ENCODE assay signal across 21 cellular contexts in genomic region chr2:54879037-54879436, GRCh38.
DNase-seq lines count a peak whose midpoint lies in the region; ATAC-seq, FAIRE-seq and TF ChIP-seq lines count a peak whose summit lies in the region.
"Had no signal": no experiment of that assay in that cellular context is flagged by ENCODE, and none has a peak within 500 bp of the region (broad histone marks: within the 10 kb centered on the region; RNA-seq: fewer than 3 reads in every experiment).

No MANE protein-coding gene starts in this region.

- WGBS in HepG2 (ENCODE audit: low lambda C conversion rate), result 95% methylated on average over 5 of the region's 5 CpGs
- 83% methylated on average over 5 of the region's 5 CpGs for WGBS in right lobe of liver (ENCODE audit: insufficient coverage, low coverage, low lambda C conversion rate, missing lambda C conversion rate)
- no CpG with 5 or more reads among the region's 5 CpGs for WGBS in mesendoderm (ENCODE audit: extremely low coverage, insufficient coverage, low lambda C conversion rate)
- no CpG with 5 or more reads among the region's 5 CpGs for WGBS in trophoblast cell (ENCODE audit: extremely low coverage, insufficient coverage, insufficient read length)

- H3K27ac ChIP-seq in HepG2 (ENCODE audit: extremely low read length, insufficient read depth, low read length) (no peak overlapping the region), right lobe of liver (no peak overlapping the region), WERI-Rb-1 (peak overlapping the region; percentile 77), mesendoderm (ENCODE audit: low read depth, low read length) (no peak overlapping the region), trophoblast cell (ENCODE audit: low read depth, low read length) (no peak overlapping the region)

- no peaks in the 10 kb centered on the region for H3K79me2 ChIP-seq in HepG2 (ENCODE audit: insufficient read depth, low read length)
- H3K79me2 ChIP-seq in mesendoderm (ENCODE audit: control insufficient read depth, insufficient read depth, low read length), result no peaks in the 10 kb centered on the region
- no peaks in the 10 kb centered on the region for H3K79me2 ChIP-seq in trophoblast cell (ENCODE audit: control insufficient read depth, insufficient read depth, low read length, poor library complexity)

- no peak for TF ChIP-seq POLR2A in HepG2 (IDR thresholded peaks at IDR 0.05; ENCODE audit: insufficient read depth in 1 of 2, low read depth in 2 of 2, low read length in 2 of 2)
- TF ChIP-seq POLR2A in right lobe of liver (IDR thresholded peaks at IDR 0.05), result no peak

- no peak overlapping the region for H2AK5ac ChIP-seq in mesendoderm (ENCODE audit: low read length)
- H2AK5ac ChIP-seq in trophoblast cell (ENCODE audit: low read length), result no peak overlapping the region

- H2AFZ ChIP-seq in HepG2 (ENCODE audit: low read length) (no peak overlapping the region), trophoblast cell (ENCODE audit: insufficient read depth, low read length, poor library complexity) (no peak overlapping the region)

- no peak overlapping the region for H4K12ac ChIP-seq in trophoblast cell (ENCODE audit: low read depth, low read length)

- H3K9me3 ChIP-seq in HepG2 (ENCODE audit: low read length) (no peaks in the 10 kb centered on the region), right lobe of liver (no peaks in the 10 kb centered on the region), WERI-Rb-1 (ENCODE audit: severe bottlenecking) (no peaks in the 10 kb centered on the region), trophoblast cell (ENCODE audit: insufficient read depth, low read depth, low read length) (peaks cover 3% of the 10 kb centered on the region)
- H3K9me3 ChIP-seq: Caco-2 had no signal

- DNase-seq in HepG2 (ENCODE audit: low spot score) (no peak), right lobe of liver (no peak), WERI-Rb-1 (peak; percentile 38), mesendoderm (peak; percentile 5), trophoblast cell (no peak), epidermal melanocyte (ENCODE audit: insufficient read length, low spot score) (no peak)
- no peak for DNase-seq in activated CD8-positive, alpha-beta memory T cell treated with anti-CD3 and anti-CD28 coated beads, Interleukin-2, amount 50 U/mL, for 48 hours
- DNase-seq: Caco-2; CD4-positive, alpha-beta T cell; GOT3; NCI-H1105; NCI-H2107; NCI-H446; NCI-H526 treated with DMSO at 0.1 percent for 48 hours; OCI-M1; RPMI8226; SIG-M5 had no signal

- no peak overlapping the region for H3K56ac ChIP-seq in mesendoderm (ENCODE audit: low read length)

- no peak overlapping the region for H3K9ac ChIP-seq in HepG2 (ENCODE audit: insufficient read depth, low read depth, low read length)
- H3K9ac ChIP-seq in mesendoderm (ENCODE audit: low read length), result no peak overlapping the region
- H3K9ac ChIP-seq in trophoblast cell (ENCODE audit: low read length), result no peak overlapping the region

- H3K18ac ChIP-seq in mesendoderm (ENCODE audit: low read length) (no peak overlapping the region), trophoblast cell (ENCODE audit: low read length) (no peak overlapping the region)

- H3K23ac ChIP-seq in mesendoderm (ENCODE audit: low read length) (no peak overlapping the region), trophoblast cell (ENCODE audit: low read length) (no peak overlapping the region)

- H3K4me3 ChIP-seq in HepG2 (replicated peaks in 1 of 3; ENCODE audit: insufficient read depth in 1 of 3, low read depth in 2 of 3, low read length in 3 of 3) (no peak overlapping the region), right lobe of liver (no peak overlapping the region), WERI-Rb-1 (ENCODE audit: low read depth, low read length) (peak overlapping the region; percentile 54), mesendoderm (ENCODE audit: low read length) (no peak overlapping the region), trophoblast cell (ENCODE audit: low read depth, low read length) (no peak overlapping the region)

- H3K4me2 ChIP-seq in HepG2 (ENCODE audit: low read depth, low read length) (no peak overlapping the region), mesendoderm (ENCODE audit: low read length) (no peak overlapping the region), trophoblast cell (ENCODE audit: low read length) (no peak overlapping the region)

- intact Hi-C loops in HepG2 (cut with micrococcal nuclease; ENCODE audit: unreplicated experiment), result no loop called here
- intact Hi-C loops in right lobe of liver (cut with DNase I), result no loop called here

- CTCF ChIA-PET in HepG2 (lab: Yijun Ruan, JAX; ENCODE audit: low intra/inter-chr PET ratio, low total read pairs), result no interaction called here

- no peak for FAIRE-seq in HepG2 (lab: Jason Lieb, UNC)
- FAIRE-seq: A204.1, GM12891, GM19239 had no signal

- ATAC-seq in HepG2, result no peak
- ATAC-seq in right lobe of liver, result no peak
- ATAC-seq: SK-N-SH treated with all-trans-retinoic acid at 6 μM for 48 hours had no signal

- no peak overlapping the region for H3K4ac ChIP-seq in mesendoderm (ENCODE audit: low read depth, low read length)
- no peak overlapping the region for H3K4ac ChIP-seq in trophoblast cell (ENCODE audit: low read depth, low read length)

- H4K91ac ChIP-seq in trophoblast cell (ENCODE audit: low read depth, low read length), result no peak overlapping the region

- TF ChIP-seq RAD21 in HepG2 (CRISPR knock-in tag; IDR thresholded peaks at IDR 0.05), result no peak

- H3K14ac ChIP-seq in trophoblast cell (ENCODE audit: low read length), result no peak overlapping the region

- H3K79me1 ChIP-seq in mesendoderm (ENCODE audit: low read length) (no peaks in the 10 kb centered on the region), trophoblast cell (ENCODE audit: low read length) (no peaks in the 10 kb centered on the region)

- TF ChIP-seq EP300 in HepG2 (IDR thresholded peaks at IDR 0.05; ENCODE audit: low read depth in 2 of 2, low read length in 2 of 2), result no peak
- no peak for TF ChIP-seq EP300 in HepG2 (CRISPR knock-in tag; IDR thresholded peaks at IDR 0.05; ENCODE audit: borderline replicate concordance)

- no peak overlapping the region for H2BK12ac ChIP-seq in trophoblast cell (ENCODE audit: low read length)

- no peak overlapping the region for H2BK15ac ChIP-seq in mesendoderm (replicated peaks; ENCODE audit: low read depth)

- no peaks in the 10 kb centered on the region for H4K20me1 ChIP-seq in HepG2 (ENCODE audit: insufficient read depth, low read length)

- in situ Hi-C loops in HepG2 (cut with HindIII; ENCODE audit: extremely low pct_ligation_motif_present, low pct_unique_long_range_greater_than_20kb), result no loop called here

- no peak overlapping the region for H4K5ac ChIP-seq in mesendoderm (ENCODE audit: low read length)

- H2BK120ac ChIP-seq in mesendoderm (ENCODE audit: low read depth, low read length) (no peak overlapping the region), trophoblast cell (ENCODE audit: insufficient read depth, low read length, poor library complexity) (no peak overlapping the region)

- TF ChIP-seq CTCF in HepG2 (CRISPR knock-in tag; IDR thresholded peaks at IDR 0.05), result no peak
- TF ChIP-seq CTCF in right lobe of liver (IDR thresholded peaks at IDR 0.05), result no peak
- TF ChIP-seq CTCF in WERI-Rb-1 (IDR thresholded peaks at IDR 0.05; ENCODE audit: low read depth, low read length), result peak; percentile 35

- POLR2A ChIA-PET in HepG2 (lab: Yijun Ruan, JAX), result no interaction called here

- H3K4me1 ChIP-seq in HepG2 (ENCODE audit: insufficient read depth, low read length), result peaks cover 12% of the 10 kb centered on the region
- peaks cover 0 to 5% (median 0%) of the 10 kb centered on the region in 4 donors for H3K4me1 ChIP-seq in right lobe of liver
- no peaks in the 10 kb centered on the region for H3K4me1 ChIP-seq in mesendoderm (ENCODE audit: control insufficient read depth, low read depth, low read length)
- no peaks in the 10 kb centered on the region for H3K4me1 ChIP-seq in trophoblast cell (ENCODE audit: control insufficient read depth in 1 of 2, insufficient read depth in 2 of 2, low read length in 2 of 2)

- H4K8ac ChIP-seq in mesendoderm (ENCODE audit: low read depth, low read length), result no peak overlapping the region
- no peak overlapping the region for H4K8ac ChIP-seq in trophoblast cell (ENCODE audit: low read depth, low read length)

- H3K36me3 ChIP-seq in HepG2 (replicated peaks in 1 of 2; ENCODE audit: control insufficient read depth in 1 of 2, insufficient read depth in 2 of 2, low read length in 2 of 2), result no peaks in the 10 kb centered on the region
- H3K36me3 ChIP-seq in right lobe of liver, result no peaks in the 10 kb centered on the region
- H3K36me3 ChIP-seq in WERI-Rb-1, result no peaks in the 10 kb centered on the region
- no peaks in the 10 kb centered on the region for H3K36me3 ChIP-seq in mesendoderm (ENCODE audit: control insufficient read depth, insufficient read depth, low read length)
- H3K36me3 ChIP-seq in trophoblast cell (ENCODE audit: control insufficient read depth in 1 of 2, insufficient read depth in 2 of 2, low read length in 2 of 2), result no peaks in the 10 kb centered on the region

- no TSS peak for BruUV-seq in HepG2 (replicated peaks; lab: Mats Ljungman, UMichigan)

- no peaks in the 10 kb centered on the region for H3K27me3 ChIP-seq in HepG2 (ENCODE audit: control insufficient read depth in 1 of 2, insufficient read depth in 2 of 2, low read length in 2 of 2)
- H3K27me3 ChIP-seq in right lobe of liver, result no peaks in the 10 kb centered on the region
- no peaks in the 10 kb centered on the region for H3K27me3 ChIP-seq in WERI-Rb-1 (ENCODE audit: insufficient read depth, low read depth, severe bottlenecking)
- no peaks in the 10 kb centered on the region for H3K27me3 ChIP-seq in mesendoderm (ENCODE audit: insufficient read depth, low read length, poor library complexity)
- no peaks in the 10 kb centered on the region for H3K27me3 ChIP-seq in trophoblast cell (ENCODE audit: insufficient read depth, low read length)

- H2BK5ac ChIP-seq in mesendoderm (ENCODE audit: low read length) (no peak overlapping the region), trophoblast cell (ENCODE audit: low read depth, low read length, poor library complexity) (no peak overlapping the region)

TF ChIP-seq in HepG2, 621 proteins besides CTCF, POLR2A, EP300 and RAD21:
- TF ChIP-seq MAFF (IDR thresholded peaks at IDR 0.05; ENCODE audit: low read depth, low read length), result 0 out of 2 replicates have a peak, but pooled peaks have one; percentile 11
- TF ChIP-seq SOX5 (CRISPR knock-in tag; IDR thresholded peaks at IDR 0.05; ENCODE audit: borderline replicate concordance), result no peak
- TF ChIP-seq ZNF614 (CRISPR knock-in tag; IDR thresholded peaks at IDR 0.05; ENCODE audit: borderline replicate concordance), result no peak
- TF ChIP-seq MAFK (conservative IDR thresholded peaks at IDR 0.05 in 1 of 2, IDR thresholded peaks at IDR 0.05 in 1 of 2; ENCODE audit: low read length in 2 of 2), result peak; percentile 36 to 56; a peak in 3 of 4 replicates

Comparison
In these comparisons a context has a peak if more than half of its experiments do, and no peak if none do; other contexts are left out.
1. DNase-seq: peak in WERI-Rb-1 (single experiment) and mesendoderm (single experiment); none in HepG2 (single experiment), right lobe of liver (0 of 3), trophoblast cell (0 of 2), epidermal melanocyte (single experiment) and activated CD8-positive, alpha-beta memory T cell treated with anti-CD3 and anti-CD28 coated beads, Interleukin-2, amount 50 U/mL, for 48 hours (single experiment).